Comparison of ENCODE assay signal across 11 cellular contexts in genomic region chr7:46139079-46139478, GRCh38.
DNase-seq lines count a peak whose midpoint lies in the region; ATAC-seq and TF ChIP-seq lines count a peak whose summit lies in the region.
"Had no signal": no experiment of that assay in that cellular context is flagged by ENCODE, and none has a peak within 500 bp of the region (broad histone marks: within the 10 kb centered on the region; RNA-seq: fewer than 3 reads in every experiment).

No MANE protein-coding gene starts in this region.

- ATAC-seq in GM18517 (IDR thresholded peaks at IDR 0.05; ENCODE audit: unreplicated experiment), result peak; percentile 84
- peak; percentile 91 for ATAC-seq in HG03432 (IDR thresholded peaks at IDR 0.05; ENCODE audit: unreplicated experiment)
- ATAC-seq in upper lobe of left lung (ENCODE audit: low FRiP score in 2 of 2), result no peak
- no peak for ATAC-seq in GM21737 (IDR thresholded peaks at IDR 0.05; ENCODE audit: unreplicated experiment)
- ATAC-seq: stimulated activated memory B cell treated with anti-CD40 and anti-IgM and Interleukin-4, amounts not matched to agents 10 μg/mL and 1 μg/mL and 100 μg/mL, for 72 hours had no signal

- H3K27ac ChIP-seq in upper lobe of left lung, result no peak overlapping the region
- H3K27ac ChIP-seq: coronary artery, sigmoid colon had no signal

- no peak for TF ChIP-seq POLR2A in upper lobe of left lung (IDR thresholded peaks at IDR 0.05)

- H3K4me3 ChIP-seq in cardiac fibroblast (replicated peaks in 1 of 2; ENCODE audit: low read depth in 2 of 2, low read length in 2 of 2) (no peak overlapping the region), skeletal muscle satellite cell (ENCODE audit: low read length) (no peak overlapping the region), upper lobe of left lung (no peak overlapping the region)
- H3K4me3 ChIP-seq: coronary artery, sigmoid colon had no signal

- peak; percentile 55 to 89 for DNase-seq in cardiac fibroblast (ENCODE audit: low read depth in 2 of 2)
- DNase-seq in upper lobe of left lung, result no peak
- no peak for DNase-seq in OCI-M2 (lab: John Stamatoyannopoulos, UW; ENCODE audit: unreplicated experiment)
- DNase-seq: NCI-H1417, sigmoid colon had no signal

- H3K4me2 ChIP-seq in skeletal muscle satellite cell (ENCODE audit: low read length), result peak overlapping the region; percentile 47

- peak overlapping the region; percentile 69 for H3K9ac ChIP-seq in skeletal muscle satellite cell (ENCODE audit: low read depth, low read length)

- H3K4me1 ChIP-seq in skeletal muscle satellite cell (ENCODE audit: control insufficient read depth, insufficient read depth, low read length) (peaks cover 21% of the 10 kb centered on the region), upper lobe of left lung (no peaks in the 10 kb centered on the region)
- H3K4me1 ChIP-seq: sigmoid colon had no signal

- no peak for TF ChIP-seq EP300 in upper lobe of left lung (IDR thresholded peaks at IDR 0.05)

- no peaks in the 10 kb centered on the region for H3K9me3 ChIP-seq in skeletal muscle satellite cell (replicated peaks; ENCODE audit: low read length)
- H3K9me3 ChIP-seq in upper lobe of left lung, result no peaks in the 10 kb centered on the region
- H3K9me3 ChIP-seq: sigmoid colon had no signal

- H3K36me3 ChIP-seq in skeletal muscle satellite cell (ENCODE audit: insufficient read depth, low read length), result no peaks in the 10 kb centered on the region
- H3K36me3 ChIP-seq in upper lobe of left lung, result no peaks in the 10 kb centered on the region
- H3K36me3 ChIP-seq: sigmoid colon had no signal

- TF ChIP-seq CTCF in cardiac fibroblast (IDR thresholded peaks at IDR 0.05; ENCODE audit: low read depth, low read length) (no peak), upper lobe of left lung (IDR thresholded peaks at IDR 0.05) (no peak)

- H3K27me3 ChIP-seq in skeletal muscle satellite cell (ENCODE audit: control insufficient read depth, insufficient read depth, low read length) (no peaks in the 10 kb centered on the region), upper lobe of left lung (no peaks in the 10 kb centered on the region)
- H3K27me3 ChIP-seq: sigmoid colon had no signal

Comparison
In these comparisons a context has a peak if more than half of its experiments do, and no peak if none do; other contexts are left out.
1. ATAC-seq: peak in GM18517 (single experiment) and HG03432 (single experiment); none in upper lobe of left lung (0 of 2) and GM21737 (single experiment).
2. DNase-seq: peak in cardiac fibroblast (2 of 2); none in upper lobe of left lung (0 of 2) and OCI-M2 (single experiment).